In the genomic region with DNA sequence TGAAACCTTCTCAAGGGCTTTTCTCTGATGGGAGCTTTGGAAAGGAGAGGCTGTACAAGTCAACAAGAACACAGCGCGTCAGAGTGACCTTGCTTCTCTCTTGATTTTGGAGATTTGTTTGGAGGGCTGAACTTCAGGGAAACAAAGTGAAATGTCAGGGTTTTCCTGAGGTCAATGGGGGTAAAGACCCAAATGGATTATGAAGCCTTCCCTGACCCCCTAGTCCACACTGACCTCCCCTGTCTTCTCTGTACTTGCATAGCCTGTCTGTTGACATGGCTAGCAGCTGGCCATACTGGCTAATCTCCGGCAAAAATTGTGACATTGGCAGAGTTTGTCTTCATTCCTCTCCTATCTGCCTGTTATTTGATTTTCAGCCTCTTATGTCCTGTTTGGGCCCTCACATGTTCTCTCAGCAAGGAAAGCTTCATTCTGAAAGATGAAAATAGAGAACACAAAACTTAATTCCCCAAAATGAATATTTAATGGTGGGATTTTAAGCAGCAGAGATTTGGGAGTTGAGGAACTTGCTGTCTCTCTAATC, we compare ENCODE assay signal across 1 cellular context.
TF ChIP-seq lines count a peak whose summit lies in the region.

No MANE protein-coding gene starts in this region.

TF ChIP-seq in HepG2, 621 proteins besides CTCF, POLR2A, EP300 and RAD21 (continued from another document and continues in another):
- TF ChIP-seq ETV6 (CRISPR knock-in tag; conservative IDR thresholded peaks at IDR 0.05) (0 out of 2 replicates have a peak, but pooled peaks have one; percentile 26), ARNT2 (CRISPR knock-in tag; IDR thresholded peaks at IDR 0.05; ENCODE audit: low read depth) (0 out of 2 replicates have a peak, but pooled peaks have one; percentile 54), ZBTB10 (CRISPR knock-in tag; IDR thresholded peaks at IDR 0.05; ENCODE audit: borderline replicate concordance) (peak; percentile 88; the same call in 1 of the 2 replicates), ETV5 (CRISPR knock-in tag; IDR thresholded peaks at IDR 0.05; ENCODE audit: borderline replicate concordance) (peak; percentile 37), ZBTB38 (CRISPR knock-in tag; IDR thresholded peaks at IDR 0.05) (no peak), PITX1 (CRISPR knock-in tag; IDR thresholded peaks at IDR 0.05) (peak; percentile 79), HMGXB4 (CRISPR knock-in tag; IDR thresholded peaks at IDR 0.05; ENCODE audit: borderline replicate concordance in 1 of 2, low read depth in 1 of 2) (peak in 1 of 2 experiments; percentile 40; a peak in 1 of 4 replicates), TFAP4 (IDR thresholded peaks at IDR 0.05; ENCODE audit: borderline replicate concordance, low read depth) (peak; percentile 97), RXRA (CRISPR knock-in tag; IDR thresholded peaks at IDR 0.05) (peak; percentile 77; the same call in 1 of the 2 replicates), ZNF441 (CRISPR knock-in tag; IDR thresholded peaks at IDR 0.05; ENCODE audit: borderline replicate concordance) (peak; percentile 69; the same call in 1 of the 2 replicates), NCOA2 (CRISPR knock-in tag; IDR thresholded peaks at IDR 0.05) (peak; percentile 85), ZNF816 (CRISPR knock-in tag; IDR thresholded peaks at IDR 0.05; ENCODE audit: borderline replicate concordance) (peak; percentile 70; the same call in 1 of the 2 replicates), MNT (IDR thresholded peaks at IDR 0.05) (no peak), ZNF710 (CRISPR knock-in tag; IDR thresholded peaks at IDR 0.05; ENCODE audit: borderline replicate concordance) (peak; percentile 26; the same call in 1 of the 2 replicates), ZMYM4 (CRISPR knock-in tag; IDR thresholded peaks at IDR 0.05) (peak; percentile 64), GATA4 (IDR thresholded peaks at IDR 0.05; ENCODE audit: borderline replicate concordance, low read depth) (peak; percentile 60; the same call in 1 of the 2 replicates), NFATC3 (CRISPR knock-in tag; IDR thresholded peaks at IDR 0.05) (no peak), ZNF567 (CRISPR knock-in tag; IDR thresholded peaks at IDR 0.05; ENCODE audit: borderline replicate concordance) (peak; percentile 31; the same call in 1 of the 2 replicates), ZNF775 (CRISPR knock-in tag; IDR thresholded peaks at IDR 0.05; ENCODE audit: borderline replicate concordance) (no peak), ZNF646 (CRISPR knock-in tag; IDR thresholded peaks at IDR 0.05) (0 out of 2 replicates have a peak, but pooled peaks have one; percentile 33), NR2F1 (CRISPR knock-in tag; IDR thresholded peaks at IDR 0.05) (peak in 1 of 2 experiments; percentile 54; a peak in 1 of 4 replicates), KLF12 (CRISPR knock-in tag; IDR thresholded peaks at IDR 0.05; ENCODE audit: borderline replicate concordance) (no peak), NR2F6 (IDR thresholded peaks at IDR 0.05) (peak; percentile 89), NR2F6 (CRISPR knock-in tag; IDR thresholded peaks at IDR 0.05) (peak; percentile 78; the same call in 1 of the 2 replicates), ESRRA (CRISPR knock-in tag; IDR thresholded peaks at IDR 0.05; ENCODE audit: low read depth) (peak; percentile 89)
- TF ChIP-seq, protein P1, sequence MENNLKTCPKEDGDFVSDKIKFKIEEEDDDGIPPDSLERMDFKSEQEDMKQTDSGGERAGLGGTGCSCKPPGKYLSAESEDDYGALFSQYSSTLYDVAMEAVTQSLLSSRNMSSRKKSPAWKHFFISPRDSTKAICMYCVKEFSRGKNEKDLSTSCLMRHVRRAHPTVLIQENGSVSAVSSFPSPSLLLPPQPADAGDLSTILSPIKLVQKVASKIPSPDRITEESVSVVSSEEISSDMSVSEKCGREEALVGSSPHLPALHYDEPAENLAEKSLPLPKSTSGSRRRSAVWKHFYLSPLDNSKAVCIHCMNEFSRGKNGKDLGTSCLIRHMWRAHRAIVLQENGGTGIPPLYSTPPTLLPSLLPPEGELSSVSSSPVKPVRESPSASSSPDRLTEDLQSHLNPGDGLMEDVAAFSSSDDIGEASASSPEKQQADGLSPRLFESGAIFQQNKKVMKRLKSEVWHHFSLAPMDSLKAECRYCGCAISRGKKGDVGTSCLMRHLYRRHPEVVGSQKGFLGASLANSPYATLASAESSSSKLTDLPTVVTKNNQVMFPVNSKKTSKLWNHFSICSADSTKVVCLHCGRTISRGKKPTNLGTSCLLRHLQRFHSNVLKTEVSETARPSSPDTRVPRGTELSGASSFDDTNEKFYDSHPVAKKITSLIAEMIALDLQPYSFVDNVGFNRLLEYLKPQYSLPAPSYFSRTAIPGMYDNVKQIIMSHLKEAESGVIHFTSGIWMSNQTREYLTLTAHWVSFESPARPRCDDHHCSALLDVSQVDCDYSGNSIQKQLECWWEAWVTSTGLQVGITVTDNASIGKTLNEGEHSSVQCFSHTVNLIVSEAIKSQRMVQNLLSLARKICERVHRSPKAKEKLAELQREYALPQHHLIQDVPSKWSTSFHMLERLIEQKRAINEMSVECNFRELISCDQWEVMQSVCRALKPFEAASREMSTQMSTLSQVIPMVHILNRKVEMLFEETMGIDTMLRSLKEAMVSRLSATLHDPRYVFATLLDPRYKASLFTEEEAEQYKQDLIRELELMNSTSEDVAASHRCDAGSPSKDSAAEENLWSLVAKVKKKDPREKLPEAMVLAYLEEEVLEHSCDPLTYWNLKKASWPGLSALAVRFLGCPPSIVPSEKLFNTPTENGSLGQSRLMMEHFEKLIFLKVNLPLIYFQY (CRISPR knock-in tag; IDR thresholded peaks at IDR 0.05; ENCODE audit: borderline replicate concordance): peak; percentile 57; the same call in 1 of the 2 replicates
